In genomic region chr18:79582978-79583377, GRCh38 we compare ENCODE assay signal across 14 cellular contexts.
"Had no signal": no experiment of that assay in that cellular context is flagged by ENCODE, and none has a peak within 500 bp of the region (broad histone marks: within the 10 kb centered on the region; RNA-seq: fewer than 3 reads in every experiment).

No MANE protein-coding gene starts in this region.

- H3K9me3 Mint-ChIP-seq: activated naive CD4-positive, alpha-beta T cell treated with anti-CD3 and anti-CD28 coated beads for 36 hours; activated T-helper 17 cell treated with anti-CD3 and anti-CD28 coated beads, Interleukin-2, amount 50 U/mL, for 72 hours; immature natural killer cell had no signal

- H3K36me3 Mint-ChIP-seq: immature natural killer cell; naive thymus-derived CD4-positive, alpha-beta T cell had no signal

- H3K4me1 Mint-ChIP-seq: activated T-helper 17 cell treated with anti-CD3 and anti-CD28 coated beads, Interleukin-2, amount 50 U/mL, for 72 hours; immature natural killer cell had no signal

- H3K27ac ChIP-seq: esophagus squamous epithelium, upper lobe of left lung had no signal

- H3K27ac Mint-ChIP-seq: activated naive CD4-positive, alpha-beta T cell treated with anti-CD3 and anti-CD28 coated beads for 36 hours; activated T-helper 17 cell treated with anti-CD3 and anti-CD28 coated beads, Interleukin-2, amount 50 U/mL, for 72 hours; immature natural killer cell; naive thymus-derived CD4-positive, alpha-beta T cell; progenitor cell of endocrine pancreas had no signal

- H3K27me3 ChIP-seq: upper lobe of left lung had no signal

- H3K9me3 ChIP-seq: esophagus squamous epithelium, mucosa of descending colon, upper lobe of left lung had no signal

- H3K4me3 ChIP-seq: esophagus squamous epithelium, mucosa of descending colon, upper lobe of left lung had no signal

- DNase-seq: activated CD4-positive, CD25-positive, alpha-beta regulatory T cell treated with anti-CD3 and anti-CD28 coated beads, Interleukin-2, amount 50 U/mL, for 72 hours; activated naive CD4-positive, alpha-beta T cell treated with anti-CD3 and anti-CD28 coated beads for 36 hours; effector CD4-positive, alpha-beta T cell; esophagus squamous epithelium; foreskin fibroblast; immature natural killer cell; left cardiac atrium; naive thymus-derived CD4-positive, alpha-beta T cell; stimulated activated naive CD8-positive, alpha-beta T cell treated with anti-CD3 and anti-CD28 coated beads, Interleukin-15, Interleukin-2, amounts not matched to agents 100 U/mL and 50 U/mL, for 24 hours; T-helper 9 cell; upper lobe of left lung had no signal

- H3K36me3 ChIP-seq: esophagus squamous epithelium, upper lobe of left lung had no signal

- H3K4me3 Mint-ChIP-seq: activated naive CD4-positive, alpha-beta T cell treated with anti-CD3 and anti-CD28 coated beads for 36 hours; activated T-helper 17 cell treated with anti-CD3 and anti-CD28 coated beads, Interleukin-2, amount 50 U/mL, for 72 hours; immature natural killer cell; naive thymus-derived CD4-positive, alpha-beta T cell had no signal

- H3K27me3 Mint-ChIP-seq: activated T-helper 17 cell treated with anti-CD3 and anti-CD28 coated beads, Interleukin-2, amount 50 U/mL, for 72 hours; naive thymus-derived CD4-positive, alpha-beta T cell; progenitor cell of endocrine pancreas had no signal
